In genomic region chr7:87359366-87359765, GRCh38 we compare ENCODE assay signal across 21 cellular contexts. TPM values are rescaled to one million over a fixed set of nuclear protein-coding genes. Genes with fewer than 3 reads are reported as not detected.
DNase-seq lines count a peak whose midpoint lies in the region; FAIRE-seq and TF ChIP-seq lines count a peak whose summit lies in the region.
"Had no signal": no experiment of that assay in that cellular context is flagged by ENCODE, and none has a peak within 500 bp of the region (broad histone marks: within the 10 kb centered on the region; RNA-seq: fewer than 3 reads in every experiment).

No MANE protein-coding gene starts in this region.

- no peak overlapping the region for H3K27ac ChIP-seq in small intestine (ENCODE audit: low read depth in 1 of 2, low read length in 1 of 2)
- H3K27ac ChIP-seq: heart left ventricle, HL-60 had no signal

- H3K27me3 Mint-ChIP-seq in HFFc6 (ENCODE audit: insufficient read depth): no peaks in the 10 kb centered on the region
- H3K27me3 Mint-ChIP-seq: activated CD4-positive, alpha-beta memory T cell treated with anti-CD3 and anti-CD28 coated beads for 36 hours; CD8-positive, alpha-beta memory T cell; stimulated activated memory B cell treated with anti-CD40 and anti-IgM and Interleukin-4, amounts not matched to agents 10 μg/mL and 1 μg/mL and 100 μg/mL, for 72 hours had no signal

- H3K36me3 Mint-ChIP-seq in HFFc6 (ENCODE audit: low read depth): peaks cover 36% of the 10 kb centered on the region

- DNase-seq in HFFc6 (peak; percentile 43), adipocyte (ENCODE audit: low read depth) (peak; percentile 50), frontal cortex (ENCODE audit: low spot score in 2 of 2) (no peak), urothelium cell line (ENCODE audit: low spot score) (peak; percentile 62), DMS53 (lab: John Stamatoyannopoulos, UW) (no peak), H54 (ENCODE audit: insufficient read length, low spot score) (no peak), small intestine (no peak)
- DNase-seq: activated CD4-positive, alpha-beta memory T cell treated with anti-CD3 and anti-CD28 coated beads for 36 hours; activated gamma-delta T cell; CD8-positive, alpha-beta memory T cell; endodermal cell; heart left ventricle; NCI-H2029; retina; Right ventricle myocardium superior; stimulated activated CD4-positive, alpha-beta T cell treated with anti-CD3 and anti-CD28 coated beads, Interleukin-4, amount 100 ng/mL, for 4 hours; T-helper 9 cell had no signal

- H3K9me3 ChIP-seq in adipocyte (ENCODE audit: control insufficient read depth, low read length) (peaks cover 8% of the 10 kb centered on the region), small intestine (ENCODE audit: control insufficient read depth, low read depth) (no peaks in the 10 kb centered on the region)

- H3K27me3 ChIP-seq in adipocyte (replicated peaks; ENCODE audit: control insufficient read depth, insufficient read depth, low read length) (no peaks in the 10 kb centered on the region), small intestine (ENCODE audit: control insufficient read depth in 2 of 2, insufficient read depth in 2 of 2, low read length in 2 of 2) (no peaks in the 10 kb centered on the region)
- H3K27me3 ChIP-seq: heart left ventricle had no signal

- no peak for TF ChIP-seq POLR2A in H54 (IDR thresholded peaks at IDR 0.05; ENCODE audit: low read depth, low read length)

- H3K9ac ChIP-seq in adipocyte (ENCODE audit: low read length): no peak overlapping the region

- H3K4me3 ChIP-seq in adipocyte (ENCODE audit: low read length) (no peak overlapping the region), small intestine (ENCODE audit: low read depth in 1 of 2, low read length in 2 of 2) (no peak overlapping the region)
- H3K4me3 ChIP-seq: HAP-1, heart left ventricle had no signal

- H3K4me1 ChIP-seq in adipocyte (ENCODE audit: control insufficient read depth, insufficient read depth, low read length) (peaks cover 15% of the 10 kb centered on the region), small intestine (ENCODE audit: control insufficient read depth in 2 of 2, insufficient read depth in 1 of 2, low read depth in 1 of 2, low read length in 1 of 2) (no peaks in the 10 kb centered on the region)
- H3K4me1 ChIP-seq: HAP-1, heart left ventricle had no signal

- H3K4me1 Mint-ChIP-seq in HFFc6 (ENCODE audit: low read depth): peaks cover 29% of the 10 kb centered on the region
- H3K4me1 Mint-ChIP-seq: endodermal cell; nephron; stimulated activated memory B cell treated with anti-CD40 and anti-IgM and Interleukin-4, amounts not matched to agents 10 μg/mL and 1 μg/mL and 100 μg/mL, for 72 hours had no signal

- no peak overlapping the region for H3K4me3 Mint-ChIP-seq in HFFc6
- H3K4me3 Mint-ChIP-seq: activated CD4-positive, alpha-beta memory T cell treated with anti-CD3 and anti-CD28 coated beads for 36 hours; CD8-positive, alpha-beta memory T cell; endodermal cell; nephron; stimulated activated memory B cell treated with anti-CD40 and anti-IgM and Interleukin-4, amounts not matched to agents 10 μg/mL and 1 μg/mL and 100 μg/mL, for 72 hours had no signal

- H3K36me3 ChIP-seq in adipocyte (ENCODE audit: control insufficient read depth, insufficient read depth, low read length, severe bottlenecking) (peaks cover 29% of the 10 kb centered on the region), small intestine (ENCODE audit: control insufficient read depth in 2 of 2, insufficient read depth in 2 of 2, low read length in 2 of 2) (peaks cover 2 to 6% of the 10 kb centered on the region in 2 donors)
- H3K36me3 ChIP-seq: HAP-1 had no signal

- FAIRE-seq in frontal cortex (lab: Jason Lieb, UNC) (peak; percentile 21), urothelium cell line (lab: Jason Lieb, UNC) (no peak), H54 (lab: Jason Lieb, UNC) (no peak), small intestine (lab: Jason Lieb, UNC) (no peak)

- 93 to 96% (median 94%) methylated on average over 2 of the region's 2 CpGs for whole genome bisulfite sequencing in small intestine, 3 donors

- no peak for TF ChIP-seq CTCF in HFFc6 (IDR thresholded peaks at IDR 0.05)

- peaks cover 30% of the 10 kb centered on the region for H3K9me3 Mint-ChIP-seq in HFFc6
- H3K9me3 Mint-ChIP-seq: stimulated activated memory B cell treated with anti-CD40 and anti-IgM and Interleukin-4, amounts not matched to agents 10 μg/mL and 1 μg/mL and 100 μg/mL, for 72 hours had no signal

- peak overlapping the region; percentile 60 for H3K27ac Mint-ChIP-seq in HFFc6
- H3K27ac Mint-ChIP-seq: activated CD4-positive, alpha-beta memory T cell treated with anti-CD3 and anti-CD28 coated beads for 36 hours; endodermal cell; nephron; stimulated activated memory B cell treated with anti-CD40 and anti-IgM and Interleukin-4, amounts not matched to agents 10 μg/mL and 1 μg/mL and 100 μg/mL, for 72 hours had no signal

RNA-seq across cellular contexts. Expression of gene CROT, which starts 13.9 kb away (rescaled TPM):
- 10 to 100 TPM; 13.1 to 16.5 (median 14.6) TPM for total RNA-seq in HFFc6 (2021; fragmentation: NEBNext Ultra II Directional; extraction: Animal tissue kit (Norgen Biotek cat#: 25700))
- total RNA-seq in frontal cortex: 13.0 TPM
- polyA plus RNA-seq in small intestine: 10 to 100 TPM; 13.1 to 57.5 (median 25.7) TPM

Comparison
In these comparisons a context has a peak if more than half of its experiments do, and no peak if none do; other contexts are left out.
1. DNase-seq: peak in HFFc6 (single experiment), adipocyte (single experiment) and urothelium cell line (single experiment); none in frontal cortex (0 of 2), DMS53 (single experiment), H54 (single experiment) and small intestine (single experiment).